ENCODE assay signal across 10 cellular contexts in the genomic region with DNA sequence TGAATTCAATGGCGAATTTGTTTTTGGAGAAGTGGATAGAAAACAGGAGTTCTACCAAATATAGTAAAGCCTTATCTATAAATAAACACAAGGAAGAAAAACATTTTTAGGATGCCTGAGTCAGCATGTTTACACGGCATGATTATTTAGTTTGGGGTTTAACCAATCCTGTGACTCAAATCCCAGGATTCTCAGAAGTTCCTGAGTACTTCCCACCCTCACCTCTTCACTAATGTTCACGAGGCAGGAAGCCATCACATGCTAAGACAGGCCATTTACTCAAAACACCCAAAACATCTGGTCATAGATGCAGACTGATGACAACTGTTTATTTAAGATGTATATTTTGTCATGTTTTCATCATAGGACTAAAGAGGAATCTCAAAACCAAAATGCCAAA. TPM values are rescaled to one million over a fixed set of nuclear protein-coding genes. Genes with fewer than 3 reads are reported as not detected.
DNase-seq lines count a peak whose midpoint lies in the region; ATAC-seq and TF ChIP-seq lines count a peak whose summit lies in the region.
"Had no signal": no experiment of that assay in that cellular context is flagged by ENCODE, and none has a peak within 500 bp of the region (broad histone marks: within the 10 kb centered on the region; RNA-seq: fewer than 3 reads in every experiment).

No MANE protein-coding gene starts in this region.

- no peak for ATAC-seq in foreskin keratinocyte

- H3K4me3 Mint-ChIP-seq in activated T-helper 2 cell treated with anti-CD3 and anti-CD28 coated beads, Interferon-gamma antibody, Interleukin-2, Interleukin-4, amounts not matched to agents 10 μg/mL and 5 μg/mL and 100 μg/mL, durations not matched to agents 14 hours and 24 hours and 36 hours (ENCODE audit: low read depth) = peak overlapping the region; percentile 26

- peaks cover 21% of the 10 kb centered on the region for H3K4me1 ChIP-seq in foreskin keratinocyte

- DNase-seq in AG04450 (ENCODE audit: low read depth, low spot score) = peak; percentile 92
- peak; percentile 63 for DNase-seq in H4 (ENCODE audit: low spot score)
- no peak for DNase-seq in activated T-helper 2 cell treated with anti-CD3 and anti-CD28 coated beads, Interferon-gamma antibody, Interleukin-2, Interleukin-4, amounts not matched to agents 10 μg/mL and 5 μg/mL and 100 μg/mL, durations not matched to agents 14 hours and 24 hours and 36 hours (ENCODE audit: low spot score)
- peak; percentile 69 to 80 for DNase-seq in foreskin keratinocyte
- no peak for DNase-seq in NCI-H2227 treated with DMSO at 0.1 percent for 48 hours (lab: John Stamatoyannopoulos, UW)
- no peak for DNase-seq in AML-193 (lab: John Stamatoyannopoulos, UW)
- DNase-seq in GM10248 (ENCODE audit: extremely low spot score) = no peak
- no peak for DNase-seq in MG63
- DNase-seq: NCI-H82 had no signal

- CTCF ChIA-PET in AG04450 (lab: Charles Lee) (interaction anchor here (1.7 kb wide), 1 partner anchor 89 kb away, joined by 14 read pairs; no protein-coding TSS in a partner anchor), GM10248 (lab: Yijun Ruan, JAX) (interaction anchor here (1.0 to 1.7 kb wide), 2 partner anchors 16 to 88 kb away, joined by 3 to 13 read pairs; no protein-coding TSS in a partner anchor)

- POLR2A ChIA-PET in AG04450 (lab: Yijun Ruan, JAX) (interaction anchor here (1.1 kb wide), 1 partner anchor 71 kb away, joined by 3 read pairs; no protein-coding TSS in a partner anchor), GM10248 (lab: Yijun Ruan, JAX) (no interaction called here)

- peaks cover 52% of the 10 kb centered on the region for H3K4me1 Mint-ChIP-seq in activated T-helper 2 cell treated with anti-CD3 and anti-CD28 coated beads, Interferon-gamma antibody, Interleukin-2, Interleukin-4, amounts not matched to agents 10 μg/mL and 5 μg/mL and 100 μg/mL, durations not matched to agents 14 hours and 24 hours and 36 hours (ENCODE audit: low read depth)

- H3K36me3 Mint-ChIP-seq in activated T-helper 2 cell treated with anti-CD3 and anti-CD28 coated beads, Interferon-gamma antibody, Interleukin-2, Interleukin-4, amounts not matched to agents 10 μg/mL and 5 μg/mL and 100 μg/mL, durations not matched to agents 14 hours and 24 hours and 36 hours (ENCODE audit: low read depth) = peaks cover 52% of the 10 kb centered on the region

- no peaks in the 10 kb centered on the region for H3K27me3 ChIP-seq in AG04450 (ENCODE audit: control insufficient read depth, insufficient read depth, low read length)
- no peaks in the 10 kb centered on the region for H3K27me3 ChIP-seq in foreskin keratinocyte
- no peaks in the 10 kb centered on the region for H3K27me3 ChIP-seq in MG63
- H3K27me3 ChIP-seq: adrenal gland had no signal

- H3K27ac Mint-ChIP-seq in activated T-helper 2 cell treated with anti-CD3 and anti-CD28 coated beads, Interferon-gamma antibody, Interleukin-2, Interleukin-4, amounts not matched to agents 10 μg/mL and 5 μg/mL and 100 μg/mL, durations not matched to agents 14 hours and 24 hours and 36 hours = no peak overlapping the region

- peaks cover 18% of the 10 kb centered on the region for H3K36me3 ChIP-seq in MG63
- H3K36me3 ChIP-seq: adrenal gland had no signal

- H3K4me3 ChIP-seq in AG04450 (ENCODE audit: low read depth, low read length) = no peak overlapping the region
- no peak overlapping the region for H3K4me3 ChIP-seq in MG63
- H3K4me3 ChIP-seq: adrenal gland had no signal

- H3K9me3 ChIP-seq in AG04450 (ENCODE audit: control insufficient read depth, insufficient read depth, low read length) = no peaks in the 10 kb centered on the region
- H3K9me3 ChIP-seq in MG63 = no peaks in the 10 kb centered on the region
- H3K9me3 ChIP-seq: adrenal gland had no signal

- H3K27me3 Mint-ChIP-seq in activated T-helper 2 cell treated with anti-CD3 and anti-CD28 coated beads, Interferon-gamma antibody, Interleukin-2, Interleukin-4, amounts not matched to agents 10 μg/mL and 5 μg/mL and 100 μg/mL, durations not matched to agents 14 hours and 24 hours and 36 hours (ENCODE audit: low read depth) = no peaks in the 10 kb centered on the region

- H3K27ac ChIP-seq in AG04450 (ENCODE audit: low read depth, low read length) (peak overlapping the region; percentile 88), foreskin keratinocyte (no peak overlapping the region)

- no peak for TF ChIP-seq CTCF in AG04450 (IDR thresholded peaks at IDR 0.05; ENCODE audit: low read depth, low read length)
- TF ChIP-seq CTCF in foreskin keratinocyte (conservative IDR thresholded peaks at IDR 0.05) = no peak
- no peak for TF ChIP-seq CTCF in GM10248 (IDR thresholded peaks at IDR 0.05; ENCODE audit: control extremely low read depth, extremely low read depth, low read depth, missing control alignments)

- intact Hi-C loops in activated T-helper 2 cell treated with anti-CD3 and anti-CD28 coated beads, Interferon-gamma antibody, Interleukin-2, Interleukin-4, amounts not matched to agents 10 μg/mL and 5 μg/mL and 100 μg/mL, durations not matched to agents 14 hours and 24 hours and 36 hours (cut with micrococcal nuclease) = no loop called here

- no peaks in the 10 kb centered on the region for H3K9me3 Mint-ChIP-seq in activated T-helper 2 cell treated with anti-CD3 and anti-CD28 coated beads, Interferon-gamma antibody, Interleukin-2, Interleukin-4, amounts not matched to agents 10 μg/mL and 5 μg/mL and 100 μg/mL, durations not matched to agents 14 hours and 24 hours and 36 hours

RNA-seq across cellular contexts. Expression of a gene that starts 3.4 kb away (rescaled TPM):
- polyA plus RNA-seq in AG04450 (2011; rRNA removed) = 43.6 and 58.6 TPM in 2 replicates
- polyA minus RNA-seq in AG04450 (2011; rRNA and poly(A)+ RNA removed) = 16.5 and 17.9 TPM in 2 replicates
- total RNA-seq in H4 (2014; rRNA removed; shearing (Covaris generic)) = 74.4 and 79.7 TPM in 2 replicates
- 32.4 and 39.4 TPM in 2 replicates for total RNA-seq in activated T-helper 2 cell treated with anti-CD3 and anti-CD28 coated beads, Interferon-gamma antibody, Interleukin-2, Interleukin-4, amounts not matched to agents 10 μg/mL and 5 μg/mL and 100 μg/mL, durations not matched to agents 14 hours and 24 hours and 36 hours
- total RNA-seq in foreskin keratinocyte = 47.8 and 48.6 TPM in 2 replicates
- polyA plus RNA-seq in foreskin keratinocyte = 70.0 and 70.4 TPM in 2 replicates
- 31.5 and 38.1 TPM in 2 replicates for total RNA-seq in MG63 (2014; rRNA removed; shearing (Covaris generic); ENCODE audit: low replicate concordance)

RNA-seq across cellular contexts. Expression of a gene that starts 15.0 kb away (rescaled TPM):
- polyA plus RNA-seq in AG04450 (2011; rRNA removed) (4.2 and 4.4 TPM in 2 replicates), foreskin keratinocyte (1.2 and 1.3 TPM in 2 replicates)
- 9.8 and 9.9 TPM in 2 replicates for polyA minus RNA-seq in AG04450 (2011; rRNA and poly(A)+ RNA removed)
- 0.75 and 1.4 TPM in 2 replicates for total RNA-seq in H4 (2014; rRNA removed; shearing (Covaris generic))
- 36.5 and 40.1 TPM in 2 replicates for total RNA-seq in activated T-helper 2 cell treated with anti-CD3 and anti-CD28 coated beads, Interferon-gamma antibody, Interleukin-2, Interleukin-4, amounts not matched to agents 10 μg/mL and 5 μg/mL and 100 μg/mL, durations not matched to agents 14 hours and 24 hours and 36 hours
- 5.7 and 7.7 TPM in 2 replicates for total RNA-seq in foreskin keratinocyte
- 2.8 TPM in 2 replicates for total RNA-seq in MG63 (2014; rRNA removed; shearing (Covaris generic); ENCODE audit: low replicate concordance)

Comparison
In these comparisons a context has a peak if more than half of its experiments do, and no peak if none do; other contexts are left out.
1. DNase-seq: peak in AG04450 (single experiment), H4 (single experiment) and foreskin keratinocyte (2 of 2); none in activated T-helper 2 cell treated with anti-CD3 and anti-CD28 coated beads, Interferon-gamma antibody, Interleukin-2, Interleukin-4, amounts not matched to agents 10 μg/mL and 5 μg/mL and 100 μg/mL, durations not matched to agents 14 hours and 24 hours and 36 hours (single experiment), NCI-H2227 treated with DMSO at 0.1 percent for 48 hours (single experiment), AML-193 (0 of 2), GM10248 (single experiment) and MG63 (single experiment).